ENCODE assay signal across 17 cellular contexts in genomic region chr18:63681449-63682381, GRCh38. TPM values are rescaled to one million over a fixed set of nuclear protein-coding genes. Genes with fewer than 3 reads are reported as not detected.
DNase-seq lines count a peak whose midpoint lies in the region; ATAC-seq and TF ChIP-seq lines count a peak whose summit lies in the region.
"Had no signal": no experiment of that assay in that cellular context is flagged by ENCODE, and none has a peak within 500 bp of the region (broad histone marks: within the 10 kb centered on the region; RNA-seq: fewer than 3 reads in every experiment).

No MANE protein-coding gene starts in this region.

- H3K36me3 ChIP-seq in RWPE2 (ENCODE audit: low read depth), result no peaks in the 10 kb centered on the region
- no peaks in the 10 kb centered on the region for H3K36me3 ChIP-seq in right lobe of liver
- H3K36me3 ChIP-seq in aorta (ENCODE audit: control insufficient read depth in 1 of 2, insufficient read depth in 2 of 2, low read length in 1 of 2), result no peaks in the 10 kb centered on the region
- H3K36me3 ChIP-seq: ascending aorta, neutrophil had no signal

- H3K27me3 ChIP-seq in RWPE2 (ENCODE audit: insufficient read depth, poor library complexity, severe bottlenecking) (no peaks in the 10 kb centered on the region), right lobe of liver (no peaks in the 10 kb centered on the region), aorta (ENCODE audit: control insufficient read depth in 1 of 2, insufficient read depth in 2 of 2, low read length in 1 of 2) (peaks cover 0 to 2% of the 10 kb centered on the region in 2 donors)
- H3K27me3 ChIP-seq: ascending aorta, neutrophil had no signal

- DNase-seq in NCI-H2029 treated with DMSO at 0.1 percent for 48 hours (lab: John Stamatoyannopoulos, UW) (peak; percentile 36), RWPE2 (ENCODE audit: low spot score) (no peak), right lobe of liver (peak; percentile 35 to 77 (median 71)), aorta (no peak)
- DNase-seq: activated CD4-positive, alpha-beta T cell treated with anti-CD3 and anti-CD28 coated beads, Interleukin-2, amount 50 U/mL, for 1 hour; NCI-H446 treated with DMSO at 0.1 percent for 48 hours; T1000 had no signal

- no peak for TF ChIP-seq POLR2A in right lobe of liver (IDR thresholded peaks at IDR 0.05)

- H3K4me1 ChIP-seq in RWPE2 (ENCODE audit: insufficient read depth, poor library complexity, severe bottlenecking), result peaks cover 40% of the 10 kb centered on the region
- H3K4me1 ChIP-seq in right lobe of liver, result peaks cover 0 to 13% (median 4%) of the 10 kb centered on the region in 4 donors
- no peaks in the 10 kb centered on the region for H3K4me1 ChIP-seq in aorta (ENCODE audit: control insufficient read depth in 1 of 2, insufficient read depth in 2 of 2, low read length in 2 of 2)
- H3K4me1 ChIP-seq: ascending aorta had no signal

- H3K27ac ChIP-seq in C4-2B, result peak overlapping the region; percentile 74; the same call in 1 of the 2 replicates
- peak overlapping the region; percentile 92 for H3K27ac ChIP-seq in RWPE2 (ENCODE audit: poor library complexity, severe bottlenecking)
- H3K27ac ChIP-seq in right lobe of liver, result peak overlapping the region in 2 of 3 donors; percentile 48 to 52
- H3K27ac ChIP-seq in aorta (ENCODE audit: low read depth in 1 of 2, low read length in 2 of 2), result no peak overlapping the region
- H3K27ac ChIP-seq: ascending aorta, HL-60, neutrophil had no signal

- intact Hi-C loops in right lobe of liver (cut with DNase I) (no loop called here), aorta (cut with DNase I) (no loop called here)

- TF ChIP-seq CTCF in C4-2B (conservative IDR thresholded peaks at IDR 0.05) (no peak), RWPE2 (IDR thresholded peaks at IDR 0.05; ENCODE audit: poor library complexity, severe bottlenecking) (no peak), right lobe of liver (IDR thresholded peaks at IDR 0.05) (no peak)

- ATAC-seq in RWPE2 (ENCODE audit: low read depth) (peak; percentile 38; the same call in 2 of the 3 replicates), right lobe of liver (peak; percentile 91 to 95 (median 92)), aorta (ENCODE audit: low FRiP score) (no peak), HG03280 (IDR thresholded peaks at IDR 0.05; ENCODE audit: unreplicated experiment) (no peak), GM21526 (IDR thresholded peaks at IDR 0.05; ENCODE audit: low FRiP score, unreplicated experiment) (no peak), HG03520 (IDR thresholded peaks at IDR 0.05; ENCODE audit: unreplicated experiment) (no peak)
- ATAC-seq: HCT116 had no signal

- H3K9me3 ChIP-seq in RWPE2 (ENCODE audit: severe bottlenecking) (no peaks in the 10 kb centered on the region), right lobe of liver (no peaks in the 10 kb centered on the region), aorta (ENCODE audit: control insufficient read depth, low read length) (no peaks in the 10 kb centered on the region)
- H3K9me3 ChIP-seq: ascending aorta, neutrophil had no signal

- no peak overlapping the region for H3K4me3 ChIP-seq in RWPE2 (ENCODE audit: severe bottlenecking)
- H3K4me3 ChIP-seq in right lobe of liver, result no peak overlapping the region
- no peak overlapping the region for H3K4me3 ChIP-seq in aorta (ENCODE audit: low read length in 2 of 2)
- H3K4me3 ChIP-seq: ascending aorta had no signal

- 21% methylated on average over 3 of the region's 3 CpGs for WGBS in right lobe of liver (ENCODE audit: insufficient coverage, low coverage, low lambda C conversion rate, missing lambda C conversion rate)
- WGBS in aorta, 2 donors, result 83 to 86% methylated on average over 3 of the region's 3 CpGs

RNA-seq across cellular contexts. Expression of gene SERPINB3, which starts 20.0 kb away (rescaled TPM):
- total RNA-seq in right lobe of liver (not detected), aorta (not detected)
- under 1 TPM in 1 of 2 donors, not detected in 1; 0.51 TPM for polyA plus RNA-seq in aorta
- total RNA-seq: activated T-helper 2 cell treated with anti-CD3 and anti-CD28 coated beads, Interferon-gamma antibody, Interleukin-2, Interleukin-4, amounts not matched to agents 10 μg/mL and 5 μg/mL and 100 μg/mL, durations not matched to agents 14 hours and 24 hours and 36 hours; mesenteric fat pad had no signal

RNA-seq across cellular contexts. Expression of gene SERPINB11, which starts 21.0 kb away (rescaled TPM):
- total RNA-seq in right lobe of liver (not detected), aorta (not detected)
- polyA plus RNA-seq in aorta, result not detected
- total RNA-seq: activated T-helper 2 cell treated with anti-CD3 and anti-CD28 coated beads, Interferon-gamma antibody, Interleukin-2, Interleukin-4, amounts not matched to agents 10 μg/mL and 5 μg/mL and 100 μg/mL, durations not matched to agents 14 hours and 24 hours and 36 hours; ascending aorta; mesenteric fat pad had no signal

RNA-seq across cellular contexts. Expression of gene SERPINB4, which starts 37.7 kb away (rescaled TPM):
- total RNA-seq in right lobe of liver, result not detected
- not detected for total RNA-seq in aorta
- under 1 TPM in 1 of 2 donors, not detected in 1; 0.08 TPM for polyA plus RNA-seq in aorta
- total RNA-seq: activated T-helper 2 cell treated with anti-CD3 and anti-CD28 coated beads, Interferon-gamma antibody, Interleukin-2, Interleukin-4, amounts not matched to agents 10 μg/mL and 5 μg/mL and 100 μg/mL, durations not matched to agents 14 hours and 24 hours and 36 hours; ascending aorta; mesenteric fat pad had no signal

Comparison
In these comparisons a context has a peak if more than half of its experiments do, and no peak if none do; other contexts are left out.
1. H3K27ac ChIP-seq: peak in C4-2B (single experiment), RWPE2 (single experiment) and right lobe of liver (2 of 3); none in aorta (0 of 2).
2. DNase-seq: peak in NCI-H2029 treated with DMSO at 0.1 percent for 48 hours (single experiment) and right lobe of liver (3 of 3); none in RWPE2 (single experiment) and aorta (0 of 2).
3. ATAC-seq: peak in RWPE2 (single experiment) and right lobe of liver (4 of 4); none in aorta (single experiment), HG03280 (single experiment), GM21526 (single experiment) and HG03520 (single experiment).